Comparison of ENCODE assay signal across 8 cellular contexts in the genomic region with DNA sequence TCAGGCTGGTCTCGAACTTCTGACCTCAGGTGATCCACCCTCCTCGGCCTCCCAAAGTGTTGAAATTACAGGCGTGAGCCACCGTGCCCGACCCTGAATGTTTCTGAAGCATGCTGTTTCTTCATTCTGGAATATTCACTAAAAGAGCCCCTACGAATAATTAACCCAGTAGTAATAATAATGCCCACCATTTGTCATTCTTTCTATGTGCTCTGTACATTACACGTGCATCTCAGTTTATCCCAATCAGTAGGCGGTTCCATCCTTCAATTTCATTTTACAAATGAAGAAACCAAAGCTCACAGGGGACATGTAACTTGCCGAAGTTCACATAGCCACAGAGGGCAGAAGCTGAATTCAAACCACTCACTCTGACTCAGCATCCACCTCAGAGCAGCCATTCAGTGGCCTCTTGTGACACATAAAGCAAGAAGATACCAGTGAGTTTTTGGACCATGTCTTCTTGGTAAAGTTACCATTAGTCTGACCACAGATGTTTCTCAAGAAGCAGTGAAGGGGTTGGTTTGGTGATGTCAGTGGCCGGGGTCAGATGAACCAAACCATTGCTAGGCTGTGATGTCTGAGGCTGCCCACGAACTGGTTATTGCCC.
DNase-seq lines count a peak whose midpoint lies in the region; ATAC-seq and TF ChIP-seq lines count a peak whose summit lies in the region.

No MANE protein-coding gene starts in this region.

- DNase-seq in ACHN (peak; percentile 98), foreskin fibroblast (peak; percentile 96 to 97), NCI-H524 (lab: John Stamatoyannopoulos, UW) (no peak), NCI-H1105 treated with DMSO at 0.1 percent for 48 hours (lab: John Stamatoyannopoulos, UW) (no peak)
- peak; percentile 88 for DNase-seq in activated CD4-positive, alpha-beta memory T cell treated with anti-CD3 and anti-CD28 coated beads for 36 hours
- peak; percentile 83 for DNase-seq in stimulated activated naive B cell treated with anti-CD40 and anti-IgM and Interleukin-4, amounts not matched to agents 10 μg/mL and 1 μg/mL and 100 μg/mL, for 72 hours

- CTCF ChIA-PET in activated CD4-positive, alpha-beta memory T cell treated with anti-CD3 and anti-CD28 coated beads for 36 hours (lab: Charles Lee) = interaction anchor here (1.4 to 2.6 kb wide), 3 partner anchors 11 to 72 kb away, joined by 3 to 9 read pairs (median 8); no protein-coding TSS in a partner anchor

- H3K4me1 Mint-ChIP-seq in activated CD4-positive, alpha-beta memory T cell treated with anti-CD3 and anti-CD28 coated beads for 36 hours (ENCODE audit: low read depth) = peaks cover 66% of the 10 kb centered on the region
- peaks cover 59 to 89% of the 10 kb centered on the region in 2 donors for H3K4me1 Mint-ChIP-seq in stimulated activated naive B cell treated with anti-CD40 and anti-IgM and Interleukin-4, amounts not matched to agents 10 μg/mL and 1 μg/mL and 100 μg/mL, for 72 hours

- H3K27ac Mint-ChIP-seq in activated CD4-positive, alpha-beta memory T cell treated with anti-CD3 and anti-CD28 coated beads for 36 hours = peak overlapping the region; percentile 96
- peak overlapping the region; percentile 97 for H3K27ac Mint-ChIP-seq in stimulated activated naive B cell treated with anti-CD40 and anti-IgM and Interleukin-4, amounts not matched to agents 10 μg/mL and 1 μg/mL and 100 μg/mL, for 72 hours

- peaks cover 2% of the 10 kb centered on the region for H3K9me3 Mint-ChIP-seq in activated CD4-positive, alpha-beta memory T cell treated with anti-CD3 and anti-CD28 coated beads for 36 hours
- peaks cover 0 to 1% of the 10 kb centered on the region in 2 donors for H3K9me3 Mint-ChIP-seq in stimulated activated naive B cell treated with anti-CD40 and anti-IgM and Interleukin-4, amounts not matched to agents 10 μg/mL and 1 μg/mL and 100 μg/mL, for 72 hours

- TF ChIP-seq CTCF in foreskin fibroblast (IDR thresholded peaks at IDR 0.05; ENCODE audit: low read depth, low read length) = no peak

- H3K27me3 Mint-ChIP-seq in activated CD4-positive, alpha-beta memory T cell treated with anti-CD3 and anti-CD28 coated beads for 36 hours = no peaks in the 10 kb centered on the region
- H3K27me3 Mint-ChIP-seq in stimulated activated naive B cell treated with anti-CD40 and anti-IgM and Interleukin-4, amounts not matched to agents 10 μg/mL and 1 μg/mL and 100 μg/mL, for 72 hours = no peaks in the 10 kb centered on the region

- in situ Hi-C loops in ACHN (cut with HindIII; ENCODE audit: low pct_ligation_motif_present, low pct_unique_long_range_greater_than_20kb, low sequenced_read_pairs) = no loop called here

- no peak overlapping the region for H3K4me3 ChIP-seq in foreskin fibroblast (ENCODE audit: low read depth in 1 of 2, low read length in 2 of 2)

- POLR2A ChIA-PET in activated CD4-positive, alpha-beta memory T cell treated with anti-CD3 and anti-CD28 coated beads for 36 hours (lab: Charles Lee) = interaction anchor here (0.6 to 4.7 kb wide), 14 partner anchors 11 to 218 kb away, joined by 3 to 40 read pairs (median 4); a partner anchor contains a TSS

- intact Hi-C loops in activated CD4-positive, alpha-beta memory T cell treated with anti-CD3 and anti-CD28 coated beads for 36 hours (cut with micrococcal nuclease) = loop anchor here (1.0 to 10.0 kb wide), 10 partner anchors 11 to 489 kb away; a partner anchor contains a TSS

- H3K4me3 Mint-ChIP-seq in activated CD4-positive, alpha-beta memory T cell treated with anti-CD3 and anti-CD28 coated beads for 36 hours = peak overlapping the region; percentile 30
- peak overlapping the region; percentile 27 to 34 for H3K4me3 Mint-ChIP-seq in stimulated activated naive B cell treated with anti-CD40 and anti-IgM and Interleukin-4, amounts not matched to agents 10 μg/mL and 1 μg/mL and 100 μg/mL, for 72 hours

- H3K36me3 Mint-ChIP-seq in activated CD4-positive, alpha-beta memory T cell treated with anti-CD3 and anti-CD28 coated beads for 36 hours = no peaks in the 10 kb centered on the region
- peaks cover 0 to 3% of the 10 kb centered on the region in 2 donors for H3K36me3 Mint-ChIP-seq in stimulated activated naive B cell treated with anti-CD40 and anti-IgM and Interleukin-4, amounts not matched to agents 10 μg/mL and 1 μg/mL and 100 μg/mL, for 72 hours

- peak; percentile 63 for ATAC-seq in GM19328 (IDR thresholded peaks at IDR 0.05; ENCODE audit: unreplicated experiment)
- ATAC-seq in HG03432 (IDR thresholded peaks at IDR 0.05; ENCODE audit: unreplicated experiment) = peak; percentile 79
- peak; percentile 81 to 82 for ATAC-seq in stimulated activated naive B cell treated with anti-CD40 and anti-IgM and Interleukin-4, amounts not matched to agents 10 μg/mL and 1 μg/mL and 100 μg/mL, for 72 hours (replicated peaks)

Comparison
In these comparisons a context has a peak if more than half of its experiments do, and no peak if none do; other contexts are left out.
1. DNase-seq: peak in ACHN (single experiment), activated CD4-positive, alpha-beta memory T cell treated with anti-CD3 and anti-CD28 coated beads for 36 hours (single experiment), foreskin fibroblast (2 of 2) and stimulated activated naive B cell treated with anti-CD40 and anti-IgM and Interleukin-4, amounts not matched to agents 10 μg/mL and 1 μg/mL and 100 μg/mL, for 72 hours (single experiment); none in NCI-H524 (0 of 2) and NCI-H1105 treated with DMSO at 0.1 percent for 48 hours (single experiment).
2. Peak in every context shown above with its lines, with median percentiles within 50 percentile points of each other: ATAC-seq.